ENCODE assay signal across 8 cellular contexts in genomic region chr20:23200914-23201313, GRCh38.
DNase-seq lines count a peak whose midpoint lies in the region; ATAC-seq lines count a peak whose summit lies in the region.

No MANE protein-coding gene starts in this region.

- DNase-seq in Caki2 (ENCODE audit: low read depth): peak; percentile 46
- DNase-seq in HPDE6-E6E7 (ENCODE audit: extremely low spot score): peak; percentile 94
- DNase-seq in activated CD4-positive, alpha-beta memory T cell treated with anti-CD3 and anti-CD28 coated beads for 36 hours: peak; percentile 13
- DNase-seq in kidney tubule cell (ENCODE audit: low spot score): peak; percentile 67
- no peak for DNase-seq in NCI-H187 (lab: John Stamatoyannopoulos, UW)
- no peak for DNase-seq in NCI-H2227 treated with DMSO at 0.1 percent for 48 hours (lab: John Stamatoyannopoulos, UW)

- no peak overlapping the region for H3K4me3 Mint-ChIP-seq in activated CD4-positive, alpha-beta memory T cell treated with anti-CD3 and anti-CD28 coated beads for 36 hours
- H3K4me3 Mint-ChIP-seq in activated T-helper 17 cell treated with anti-CD3 and anti-CD28 coated beads, Interleukin-2, amount 50 U/mL, for 72 hours: no peak overlapping the region

- H3K4me1 Mint-ChIP-seq in activated CD4-positive, alpha-beta memory T cell treated with anti-CD3 and anti-CD28 coated beads for 36 hours (ENCODE audit: low read depth): no peaks in the 10 kb centered on the region
- no peaks in the 10 kb centered on the region for H3K4me1 Mint-ChIP-seq in activated T-helper 17 cell treated with anti-CD3 and anti-CD28 coated beads, Interleukin-2, amount 50 U/mL, for 72 hours

- intact Hi-C loops in activated CD4-positive, alpha-beta memory T cell treated with anti-CD3 and anti-CD28 coated beads for 36 hours (cut with micrococcal nuclease): no loop called here

- in situ Hi-C loops in Caki2 (cut with HindIII; ENCODE audit: low pct_unique_long_range_greater_than_20kb, low sequenced_read_pairs): no loop called here

- no peak for ATAC-seq in activated T-helper 17 cell treated with anti-CD3 and anti-CD28 coated beads, Interleukin-2, amount 50 U/mL, for 72 hours (replicated peaks)
- ATAC-seq in HG02973 (IDR thresholded peaks at IDR 0.05; ENCODE audit: unreplicated experiment): no peak

- POLR2A ChIA-PET in activated CD4-positive, alpha-beta memory T cell treated with anti-CD3 and anti-CD28 coated beads for 36 hours (lab: Charles Lee): no interaction called here

- H3K36me3 Mint-ChIP-seq in activated CD4-positive, alpha-beta memory T cell treated with anti-CD3 and anti-CD28 coated beads for 36 hours: no peaks in the 10 kb centered on the region
- H3K36me3 Mint-ChIP-seq in activated T-helper 17 cell treated with anti-CD3 and anti-CD28 coated beads, Interleukin-2, amount 50 U/mL, for 72 hours (ENCODE audit: low read depth): no peaks in the 10 kb centered on the region

- peaks cover 17% of the 10 kb centered on the region for H3K27me3 Mint-ChIP-seq in activated CD4-positive, alpha-beta memory T cell treated with anti-CD3 and anti-CD28 coated beads for 36 hours
- H3K27me3 Mint-ChIP-seq in activated T-helper 17 cell treated with anti-CD3 and anti-CD28 coated beads, Interleukin-2, amount 50 U/mL, for 72 hours: peaks cover 12% of the 10 kb centered on the region

- no peaks in the 10 kb centered on the region for H3K9me3 Mint-ChIP-seq in activated CD4-positive, alpha-beta memory T cell treated with anti-CD3 and anti-CD28 coated beads for 36 hours
- H3K9me3 Mint-ChIP-seq in activated T-helper 17 cell treated with anti-CD3 and anti-CD28 coated beads, Interleukin-2, amount 50 U/mL, for 72 hours: no peaks in the 10 kb centered on the region

- CTCF ChIA-PET in activated CD4-positive, alpha-beta memory T cell treated with anti-CD3 and anti-CD28 coated beads for 36 hours (lab: Charles Lee): interaction anchor here (0.9 to 1.3 kb wide), 4 partner anchors 101 to 511 kb away, joined by 3 to 4 read pairs (median 4); no protein-coding TSS in a partner anchor

- H3K27ac Mint-ChIP-seq in activated CD4-positive, alpha-beta memory T cell treated with anti-CD3 and anti-CD28 coated beads for 36 hours: no peak overlapping the region
- no peak overlapping the region for H3K27ac Mint-ChIP-seq in activated T-helper 17 cell treated with anti-CD3 and anti-CD28 coated beads, Interleukin-2, amount 50 U/mL, for 72 hours

Comparison
In these comparisons a context has a peak if more than half of its experiments do, and no peak if none do; other contexts are left out.
1. DNase-seq: peak in Caki2 (single experiment), HPDE6-E6E7 (single experiment), activated CD4-positive, alpha-beta memory T cell treated with anti-CD3 and anti-CD28 coated beads for 36 hours (single experiment) and kidney tubule cell (single experiment); none in NCI-H187 (0 of 2) and NCI-H2227 treated with DMSO at 0.1 percent for 48 hours (single experiment).